ENCODE assay signal across 10 cellular contexts in the genomic region with DNA sequence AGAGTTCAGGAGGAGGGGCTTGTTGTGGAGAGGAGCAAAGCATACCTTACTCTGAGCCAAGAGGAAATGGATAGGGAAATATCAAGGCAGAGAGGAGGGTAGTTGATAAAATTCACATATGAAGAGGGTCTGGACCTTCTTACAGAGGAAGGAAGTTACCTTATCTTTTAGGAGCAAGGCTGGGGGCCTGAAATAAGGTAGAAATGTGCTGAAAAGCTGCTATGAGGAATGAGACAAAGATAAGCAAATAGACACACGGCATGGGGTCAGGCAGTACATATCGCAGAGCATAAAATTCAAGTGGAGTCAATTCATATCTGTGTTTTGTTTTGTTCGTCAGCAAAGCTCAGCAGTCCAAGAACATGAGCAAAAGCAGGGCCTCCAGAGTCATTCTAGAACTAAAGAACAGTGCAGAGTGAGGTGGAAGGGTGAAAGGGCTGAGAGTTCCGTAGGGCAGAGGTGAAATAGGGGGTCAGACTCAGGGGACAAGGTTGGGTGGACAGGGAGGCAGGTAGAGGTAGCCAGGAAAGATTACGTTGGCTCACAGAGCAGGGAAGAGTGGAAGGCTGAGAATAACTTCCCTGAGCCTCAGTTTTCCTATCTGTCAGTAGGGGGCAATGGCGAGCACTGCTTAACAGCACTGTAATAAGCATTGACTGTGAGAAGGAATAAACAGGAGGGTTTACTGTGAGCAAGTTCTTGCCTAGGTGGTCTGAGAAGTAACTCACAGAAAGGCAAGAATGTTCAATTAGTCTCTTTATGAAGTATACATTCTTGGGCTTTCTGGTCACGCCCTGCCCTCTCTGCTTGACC. TPM values are rescaled to one million over a fixed set of nuclear protein-coding genes. Genes with fewer than 3 reads are reported as not detected.
DNase-seq lines count a peak whose midpoint lies in the region; ATAC-seq and TF ChIP-seq lines count a peak whose summit lies in the region.
"Had no signal": no experiment of that assay in that cellular context is flagged by ENCODE, and none has a peak within 500 bp of the region (broad histone marks: within the 10 kb centered on the region; RNA-seq: fewer than 3 reads in every experiment).

No MANE protein-coding gene starts in this region.

- H3K27ac Mint-ChIP-seq in activated T-helper 17 cell treated with anti-CD3 and anti-CD28 coated beads, Interleukin-2, amount 50 U/mL, for 72 hours: no peak overlapping the region
- H3K27ac Mint-ChIP-seq: stimulated activated naive CD8-positive, alpha-beta T cell treated with anti-CD3 and anti-CD28 coated beads, Interleukin-15, Interleukin-2, amounts not matched to agents 100 ng/mL and 50 ng/mL, for 24 hours had no signal

- TF ChIP-seq POLR2A in thyroid gland (IDR thresholded peaks at IDR 0.05): no peak

- H3K36me3 ChIP-seq in BE2C (no peaks in the 10 kb centered on the region), thyroid gland (no peaks in the 10 kb centered on the region)

- H3K27me3 Mint-ChIP-seq in activated T-helper 17 cell treated with anti-CD3 and anti-CD28 coated beads, Interleukin-2, amount 50 U/mL, for 72 hours: no peaks in the 10 kb centered on the region
- H3K27me3 Mint-ChIP-seq: stimulated activated naive CD8-positive, alpha-beta T cell treated with anti-CD3 and anti-CD28 coated beads, Interleukin-15, Interleukin-2, amounts not matched to agents 100 ng/mL and 50 ng/mL, for 24 hours had no signal

- no peaks in the 10 kb centered on the region for H3K4me1 Mint-ChIP-seq in activated T-helper 17 cell treated with anti-CD3 and anti-CD28 coated beads, Interleukin-2, amount 50 U/mL, for 72 hours

- H3K9me3 ChIP-seq in BE2C: no peaks in the 10 kb centered on the region
- no peaks in the 10 kb centered on the region for H3K9me3 ChIP-seq in thyroid gland

- DNase-seq in BE2C: no peak
- no peak for DNase-seq in left lobe of liver (ENCODE audit: low spot score)
- no peak for DNase-seq in KG1 (lab: John Stamatoyannopoulos, UW)
- DNase-seq in NCI-H526 (lab: John Stamatoyannopoulos, UW): no peak
- no peak for DNase-seq in thyroid gland

- no peaks in the 10 kb centered on the region for H3K9me3 Mint-ChIP-seq in activated T-helper 17 cell treated with anti-CD3 and anti-CD28 coated beads, Interleukin-2, amount 50 U/mL, for 72 hours
- H3K9me3 Mint-ChIP-seq: stimulated activated naive CD8-positive, alpha-beta T cell treated with anti-CD3 and anti-CD28 coated beads, Interleukin-15, Interleukin-2, amounts not matched to agents 100 ng/mL and 50 ng/mL, for 24 hours had no signal

- 41 to 57% methylated on average over 7 of the region's 7 CpGs for WGBS in thyroid gland, 2 donors

- no peaks in the 10 kb centered on the region for H3K36me3 Mint-ChIP-seq in activated T-helper 17 cell treated with anti-CD3 and anti-CD28 coated beads, Interleukin-2, amount 50 U/mL, for 72 hours (ENCODE audit: low read depth)

- H3K4me3 ChIP-seq in BE2C (ENCODE audit: low read depth, low read length): no peak overlapping the region
- no peak overlapping the region for H3K4me3 ChIP-seq in thyroid gland (replicated peaks in 1 of 3)

- H3K4me1 ChIP-seq in BE2C (no peaks in the 10 kb centered on the region), thyroid gland (no peaks in the 10 kb centered on the region)

- H3K27me3 ChIP-seq in BE2C (no peaks in the 10 kb centered on the region), thyroid gland (no peaks in the 10 kb centered on the region)

- peak; percentile 84 for ATAC-seq in GM18502 (IDR thresholded peaks at IDR 0.05; ENCODE audit: poor library complexity, unreplicated experiment)
- peak; percentile 70 for ATAC-seq in HG03442 (IDR thresholded peaks at IDR 0.05; ENCODE audit: unreplicated experiment)
- peak; percentile 70 for ATAC-seq in activated T-helper 17 cell treated with anti-CD3 and anti-CD28 coated beads, Interleukin-2, amount 50 U/mL, for 72 hours (replicated peaks)
- ATAC-seq in left lobe of liver: peak; percentile 88

- no peak overlapping the region for H3K4me3 Mint-ChIP-seq in activated T-helper 17 cell treated with anti-CD3 and anti-CD28 coated beads, Interleukin-2, amount 50 U/mL, for 72 hours
- H3K4me3 Mint-ChIP-seq: stimulated activated naive CD8-positive, alpha-beta T cell treated with anti-CD3 and anti-CD28 coated beads, Interleukin-15, Interleukin-2, amounts not matched to agents 100 ng/mL and 50 ng/mL, for 24 hours had no signal

- H3K27ac ChIP-seq in thyroid gland: no peak overlapping the region

- intact Hi-C loops in thyroid gland (cut with DNase I): no loop called here

- TF ChIP-seq CTCF in BE2C (IDR thresholded peaks at IDR 0.05; ENCODE audit: low read depth, low read length): 0 out of 2 replicates have a peak, but pooled peaks have one; percentile 14
- peak in 2 of 6 experiments; percentile 14 to 36 for TF ChIP-seq CTCF in thyroid gland (IDR thresholded peaks at IDR 0.05)

RNA-seq across cellular contexts. Expression of a gene that starts 9.2 kb away (rescaled TPM):
- not detected for polyA plus RNA-seq in BE2C (2012; ENCODE audit: insufficient read depth, insufficient read length, low read depth)
- total RNA-seq in activated T-helper 17 cell treated with anti-CD3 and anti-CD28 coated beads, Interleukin-2, amount 50 U/mL, for 72 hours: under 1 TPM in 1 of 2 donors, not detected in 1; 0.24 TPM
- 16.1 TPM for total RNA-seq in left lobe of liver
- 10 to 100 TPM; 29.4 to 84.3 (median 34.0) TPM for total RNA-seq in thyroid gland
- total RNA-seq: glomerular endothelial cell had no signal

Comparison
In these comparisons a context has a peak if more than half of its experiments do, and no peak if none do; other contexts are left out.
1. RNA of a gene that starts 9.2 kb away (total RNA-seq): 29.4 to 84.3 TPM in thyroid gland and 16.1 TPM in left lobe of liver (single experiment); 0.24 TPM in activated T-helper 17 cell treated with anti-CD3 and anti-CD28 coated beads, Interleukin-2, amount 50 U/mL, for 72 hours; every median in the first group is over 10 times any median in the second.
2. Peak in every context shown above with its lines, with median percentiles within 50 percentile points of each other: ATAC-seq.